2 cellular contexts compared by ENCODE assay signal in the genomic region with DNA sequence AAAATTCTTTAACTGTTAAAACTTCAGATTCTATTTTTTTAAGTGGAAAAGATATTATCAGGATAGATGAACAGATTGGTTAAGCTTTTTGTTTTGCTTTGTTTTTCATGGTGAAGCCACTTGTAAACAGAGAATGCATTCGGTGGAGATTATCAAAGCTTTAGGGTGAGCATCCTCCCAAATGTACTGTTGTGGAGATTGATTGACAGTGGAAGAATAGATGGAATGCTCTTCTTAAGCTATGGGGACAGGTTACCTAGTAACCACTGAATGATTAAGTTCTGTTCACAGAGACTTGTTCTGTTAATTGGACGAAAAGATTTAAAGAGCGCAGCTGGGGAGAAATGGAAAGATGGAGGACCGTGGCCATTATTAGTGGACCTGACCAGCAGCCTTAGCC.
TF ChIP-seq lines count a peak whose summit lies in the region.

No MANE protein-coding gene starts in this region.

TF ChIP-seq in GM23338, 12 proteins besides CTCF, POLR2A, EP300 and RAD21 (continues in another document):
- TF ChIP-seq JUNB (IDR thresholded peaks at IDR 0.05; ENCODE audit: unreplicated experiment) (no peak), EZH2 (IDR thresholded peaks at IDR 0.05; ENCODE audit: low read depth, unreplicated experiment) (no peak), CREB1 (CRISPR knock-in tag; IDR thresholded peaks at IDR 0.05; ENCODE audit: low read depth) (no peak), STAT1 (IDR thresholded peaks at IDR 0.05; ENCODE audit: unreplicated experiment) (no peak), EZH2phosphoT487 (IDR thresholded peaks at IDR 0.05; ENCODE audit: unreplicated experiment) (no peak), NANOG (IDR thresholded peaks at IDR 0.05; ENCODE audit: borderline replicate concordance) (no peak), ZNF114 (CRISPR knock-in tag; IDR thresholded peaks at IDR 0.05) (no peak)
- TF ChIP-seq, protein P1, sequence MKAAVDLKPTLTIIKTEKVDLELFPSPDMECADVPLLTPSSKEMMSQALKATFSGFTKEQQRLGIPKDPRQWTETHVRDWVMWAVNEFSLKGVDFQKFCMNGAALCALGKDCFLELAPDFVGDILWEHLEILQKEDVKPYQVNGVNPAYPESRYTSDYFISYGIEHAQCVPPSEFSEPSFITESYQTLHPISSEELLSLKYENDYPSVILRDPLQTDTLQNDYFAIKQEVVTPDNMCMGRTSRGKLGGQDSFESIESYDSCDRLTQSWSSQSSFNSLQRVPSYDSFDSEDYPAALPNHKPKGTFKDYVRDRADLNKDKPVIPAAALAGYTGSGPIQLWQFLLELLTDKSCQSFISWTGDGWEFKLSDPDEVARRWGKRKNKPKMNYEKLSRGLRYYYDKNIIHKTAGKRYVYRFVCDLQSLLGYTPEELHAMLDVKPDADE (IDR thresholded peaks at IDR 0.05), result no peak
- TF ChIP-seq, protein P2, sequence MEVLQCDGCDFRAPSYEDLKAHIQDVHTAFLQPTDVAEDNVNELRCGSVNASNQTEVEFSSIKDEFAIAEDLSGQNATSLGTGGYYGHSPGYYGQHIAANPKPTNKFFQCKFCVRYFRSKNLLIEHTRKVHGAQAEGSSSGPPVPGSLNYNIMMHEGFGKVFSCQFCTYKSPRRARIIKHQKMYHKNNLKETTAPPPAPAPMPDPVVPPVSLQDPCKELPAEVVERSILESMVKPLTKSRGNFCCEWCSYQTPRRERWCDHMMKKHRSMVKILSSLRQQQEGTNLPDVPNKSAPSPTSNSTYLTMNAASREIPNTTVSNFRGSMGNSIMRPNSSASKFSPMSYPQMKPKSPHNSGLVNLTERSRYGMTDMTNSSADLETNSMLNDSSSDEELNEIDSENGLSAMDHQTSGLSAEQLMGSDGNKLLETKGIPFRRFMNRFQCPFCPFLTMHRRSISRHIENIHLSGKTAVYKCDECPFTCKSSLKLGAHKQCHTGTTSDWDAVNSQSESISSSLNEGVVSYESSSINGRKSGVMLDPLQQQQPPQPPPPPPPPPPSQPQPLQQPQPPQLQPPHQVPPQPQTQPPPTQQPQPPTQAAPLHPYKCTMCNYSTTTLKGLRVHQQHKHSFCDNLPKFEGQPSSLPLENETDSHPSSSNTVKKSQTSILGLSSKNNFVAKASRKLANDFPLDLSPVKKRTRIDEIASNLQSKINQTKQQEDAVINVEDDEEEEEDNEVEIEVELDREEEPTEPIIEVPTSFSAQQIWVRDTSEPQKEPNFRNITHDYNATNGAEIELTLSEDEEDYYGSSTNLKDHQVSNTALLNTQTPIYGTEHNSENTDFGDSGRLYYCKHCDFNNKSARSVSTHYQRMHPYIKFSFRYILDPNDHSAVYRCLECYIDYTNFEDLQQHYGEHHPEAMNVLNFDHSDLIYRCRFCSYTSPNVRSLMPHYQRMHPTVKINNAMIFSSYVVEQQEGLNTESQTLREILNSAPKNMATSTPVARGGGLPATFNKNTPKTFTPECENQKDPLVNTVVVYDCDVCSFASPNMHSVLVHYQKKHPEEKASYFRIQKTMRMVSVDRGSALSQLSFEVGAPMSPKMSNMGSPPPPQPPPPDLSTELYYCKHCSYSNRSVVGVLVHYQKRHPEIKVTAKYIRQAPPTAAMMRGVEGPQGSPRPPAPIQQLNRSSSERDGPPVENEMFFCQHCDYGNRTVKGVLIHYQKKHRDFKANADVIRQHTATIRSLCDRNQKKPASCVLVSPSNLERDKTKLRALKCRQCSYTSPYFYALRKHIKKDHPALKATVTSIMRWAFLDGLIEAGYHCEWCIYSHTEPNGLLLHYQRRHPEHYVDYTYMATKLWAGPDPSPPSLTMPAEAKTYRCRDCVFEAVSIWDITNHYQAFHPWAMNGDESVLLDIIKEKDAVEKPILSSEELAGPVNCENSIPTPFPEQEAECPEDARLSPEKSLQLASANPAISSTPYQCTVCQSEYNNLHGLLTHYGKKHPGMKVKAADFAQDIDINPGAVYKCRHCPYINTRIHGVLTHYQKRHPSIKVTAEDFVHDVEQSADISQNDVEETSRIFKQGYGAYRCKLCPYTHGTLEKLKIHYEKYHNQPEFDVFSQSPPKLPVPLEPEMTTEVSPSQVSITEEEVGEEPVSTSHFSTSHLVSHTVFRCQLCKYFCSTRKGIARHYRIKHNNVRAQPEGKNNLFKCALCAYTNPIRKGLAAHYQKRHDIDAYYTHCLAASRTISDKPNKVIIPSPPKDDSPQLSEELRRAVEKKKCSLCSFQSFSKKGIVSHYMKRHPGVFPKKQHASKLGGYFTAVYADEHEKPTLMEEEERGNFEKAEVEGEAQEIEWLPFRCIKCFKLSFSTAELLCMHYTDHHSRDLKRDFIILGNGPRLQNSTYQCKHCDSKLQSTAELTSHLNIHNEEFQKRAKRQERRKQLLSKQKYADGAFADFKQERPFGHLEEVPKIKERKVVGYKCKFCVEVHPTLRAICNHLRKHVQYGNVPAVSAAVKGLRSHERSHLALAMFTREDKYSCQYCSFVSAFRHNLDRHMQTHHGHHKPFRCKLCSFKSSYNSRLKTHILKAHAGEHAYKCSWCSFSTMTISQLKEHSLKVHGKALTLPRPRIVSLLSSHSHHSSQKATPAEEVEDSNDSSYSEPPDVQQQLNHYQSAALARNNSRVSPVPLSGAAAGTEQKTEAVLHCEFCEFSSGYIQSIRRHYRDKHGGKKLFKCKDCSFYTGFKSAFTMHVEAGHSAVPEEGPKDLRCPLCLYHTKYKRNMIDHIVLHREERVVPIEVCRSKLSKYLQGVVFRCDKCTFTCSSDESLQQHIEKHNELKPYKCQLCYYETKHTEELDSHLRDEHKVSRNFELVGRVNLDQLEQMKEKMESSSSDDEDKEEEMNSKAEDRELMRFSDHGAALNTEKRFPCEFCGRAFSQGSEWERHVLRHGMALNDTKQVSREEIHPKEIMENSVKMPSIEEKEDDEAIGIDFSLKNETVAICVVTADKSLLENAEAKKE (CRISPR knock-in tag; IDR thresholded peaks at IDR 0.05), result no peak
- TF ChIP-seq, protein P3, sequence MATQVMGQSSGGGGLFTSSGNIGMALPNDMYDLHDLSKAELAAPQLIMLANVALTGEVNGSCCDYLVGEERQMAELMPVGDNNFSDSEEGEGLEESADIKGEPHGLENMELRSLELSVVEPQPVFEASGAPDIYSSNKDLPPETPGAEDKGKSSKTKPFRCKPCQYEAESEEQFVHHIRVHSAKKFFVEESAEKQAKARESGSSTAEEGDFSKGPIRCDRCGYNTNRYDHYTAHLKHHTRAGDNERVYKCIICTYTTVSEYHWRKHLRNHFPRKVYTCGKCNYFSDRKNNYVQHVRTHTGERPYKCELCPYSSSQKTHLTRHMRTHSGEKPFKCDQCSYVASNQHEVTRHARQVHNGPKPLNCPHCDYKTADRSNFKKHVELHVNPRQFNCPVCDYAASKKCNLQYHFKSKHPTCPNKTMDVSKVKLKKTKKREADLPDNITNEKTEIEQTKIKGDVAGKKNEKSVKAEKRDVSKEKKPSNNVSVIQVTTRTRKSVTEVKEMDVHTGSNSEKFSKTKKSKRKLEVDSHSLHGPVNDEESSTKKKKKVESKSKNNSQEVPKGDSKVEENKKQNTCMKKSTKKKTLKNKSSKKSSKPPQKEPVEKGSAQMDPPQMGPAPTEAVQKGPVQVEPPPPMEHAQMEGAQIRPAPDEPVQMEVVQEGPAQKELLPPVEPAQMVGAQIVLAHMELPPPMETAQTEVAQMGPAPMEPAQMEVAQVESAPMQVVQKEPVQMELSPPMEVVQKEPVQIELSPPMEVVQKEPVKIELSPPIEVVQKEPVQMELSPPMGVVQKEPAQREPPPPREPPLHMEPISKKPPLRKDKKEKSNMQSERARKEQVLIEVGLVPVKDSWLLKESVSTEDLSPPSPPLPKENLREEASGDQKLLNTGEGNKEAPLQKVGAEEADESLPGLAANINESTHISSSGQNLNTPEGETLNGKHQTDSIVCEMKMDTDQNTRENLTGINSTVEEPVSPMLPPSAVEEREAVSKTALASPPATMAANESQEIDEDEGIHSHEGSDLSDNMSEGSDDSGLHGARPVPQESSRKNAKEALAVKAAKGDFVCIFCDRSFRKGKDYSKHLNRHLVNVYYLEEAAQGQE (IDR thresholded peaks at IDR 0.05; ENCODE audit: unreplicated experiment), result no peak

TF ChIP-seq in H1, 55 proteins besides CTCF, POLR2A, EP300 and RAD21:
- TF ChIP-seq BRCA1 (IDR thresholded peaks at IDR 0.05; ENCODE audit: low read depth, low read length), result no peak
- TF ChIP-seq, protein P4, sequence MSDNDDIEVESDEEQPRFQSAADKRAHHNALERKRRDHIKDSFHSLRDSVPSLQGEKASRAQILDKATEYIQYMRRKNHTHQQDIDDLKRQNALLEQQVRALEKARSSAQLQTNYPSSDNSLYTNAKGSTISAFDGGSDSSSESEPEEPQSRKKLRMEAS (IDR thresholded peaks at IDR 0.05), result no peak
- no peak for TF ChIP-seq KDM5A (IDR thresholded peaks at IDR 0.05; ENCODE audit: low read length)
- TF ChIP-seq RNF2 (IDR thresholded peaks at IDR 0.05; ENCODE audit: borderline replicate concordance, low read depth, low read length, missing control alignments, poor library complexity, severe bottlenecking), result no peak
- TF ChIP-seq, protein P5, sequence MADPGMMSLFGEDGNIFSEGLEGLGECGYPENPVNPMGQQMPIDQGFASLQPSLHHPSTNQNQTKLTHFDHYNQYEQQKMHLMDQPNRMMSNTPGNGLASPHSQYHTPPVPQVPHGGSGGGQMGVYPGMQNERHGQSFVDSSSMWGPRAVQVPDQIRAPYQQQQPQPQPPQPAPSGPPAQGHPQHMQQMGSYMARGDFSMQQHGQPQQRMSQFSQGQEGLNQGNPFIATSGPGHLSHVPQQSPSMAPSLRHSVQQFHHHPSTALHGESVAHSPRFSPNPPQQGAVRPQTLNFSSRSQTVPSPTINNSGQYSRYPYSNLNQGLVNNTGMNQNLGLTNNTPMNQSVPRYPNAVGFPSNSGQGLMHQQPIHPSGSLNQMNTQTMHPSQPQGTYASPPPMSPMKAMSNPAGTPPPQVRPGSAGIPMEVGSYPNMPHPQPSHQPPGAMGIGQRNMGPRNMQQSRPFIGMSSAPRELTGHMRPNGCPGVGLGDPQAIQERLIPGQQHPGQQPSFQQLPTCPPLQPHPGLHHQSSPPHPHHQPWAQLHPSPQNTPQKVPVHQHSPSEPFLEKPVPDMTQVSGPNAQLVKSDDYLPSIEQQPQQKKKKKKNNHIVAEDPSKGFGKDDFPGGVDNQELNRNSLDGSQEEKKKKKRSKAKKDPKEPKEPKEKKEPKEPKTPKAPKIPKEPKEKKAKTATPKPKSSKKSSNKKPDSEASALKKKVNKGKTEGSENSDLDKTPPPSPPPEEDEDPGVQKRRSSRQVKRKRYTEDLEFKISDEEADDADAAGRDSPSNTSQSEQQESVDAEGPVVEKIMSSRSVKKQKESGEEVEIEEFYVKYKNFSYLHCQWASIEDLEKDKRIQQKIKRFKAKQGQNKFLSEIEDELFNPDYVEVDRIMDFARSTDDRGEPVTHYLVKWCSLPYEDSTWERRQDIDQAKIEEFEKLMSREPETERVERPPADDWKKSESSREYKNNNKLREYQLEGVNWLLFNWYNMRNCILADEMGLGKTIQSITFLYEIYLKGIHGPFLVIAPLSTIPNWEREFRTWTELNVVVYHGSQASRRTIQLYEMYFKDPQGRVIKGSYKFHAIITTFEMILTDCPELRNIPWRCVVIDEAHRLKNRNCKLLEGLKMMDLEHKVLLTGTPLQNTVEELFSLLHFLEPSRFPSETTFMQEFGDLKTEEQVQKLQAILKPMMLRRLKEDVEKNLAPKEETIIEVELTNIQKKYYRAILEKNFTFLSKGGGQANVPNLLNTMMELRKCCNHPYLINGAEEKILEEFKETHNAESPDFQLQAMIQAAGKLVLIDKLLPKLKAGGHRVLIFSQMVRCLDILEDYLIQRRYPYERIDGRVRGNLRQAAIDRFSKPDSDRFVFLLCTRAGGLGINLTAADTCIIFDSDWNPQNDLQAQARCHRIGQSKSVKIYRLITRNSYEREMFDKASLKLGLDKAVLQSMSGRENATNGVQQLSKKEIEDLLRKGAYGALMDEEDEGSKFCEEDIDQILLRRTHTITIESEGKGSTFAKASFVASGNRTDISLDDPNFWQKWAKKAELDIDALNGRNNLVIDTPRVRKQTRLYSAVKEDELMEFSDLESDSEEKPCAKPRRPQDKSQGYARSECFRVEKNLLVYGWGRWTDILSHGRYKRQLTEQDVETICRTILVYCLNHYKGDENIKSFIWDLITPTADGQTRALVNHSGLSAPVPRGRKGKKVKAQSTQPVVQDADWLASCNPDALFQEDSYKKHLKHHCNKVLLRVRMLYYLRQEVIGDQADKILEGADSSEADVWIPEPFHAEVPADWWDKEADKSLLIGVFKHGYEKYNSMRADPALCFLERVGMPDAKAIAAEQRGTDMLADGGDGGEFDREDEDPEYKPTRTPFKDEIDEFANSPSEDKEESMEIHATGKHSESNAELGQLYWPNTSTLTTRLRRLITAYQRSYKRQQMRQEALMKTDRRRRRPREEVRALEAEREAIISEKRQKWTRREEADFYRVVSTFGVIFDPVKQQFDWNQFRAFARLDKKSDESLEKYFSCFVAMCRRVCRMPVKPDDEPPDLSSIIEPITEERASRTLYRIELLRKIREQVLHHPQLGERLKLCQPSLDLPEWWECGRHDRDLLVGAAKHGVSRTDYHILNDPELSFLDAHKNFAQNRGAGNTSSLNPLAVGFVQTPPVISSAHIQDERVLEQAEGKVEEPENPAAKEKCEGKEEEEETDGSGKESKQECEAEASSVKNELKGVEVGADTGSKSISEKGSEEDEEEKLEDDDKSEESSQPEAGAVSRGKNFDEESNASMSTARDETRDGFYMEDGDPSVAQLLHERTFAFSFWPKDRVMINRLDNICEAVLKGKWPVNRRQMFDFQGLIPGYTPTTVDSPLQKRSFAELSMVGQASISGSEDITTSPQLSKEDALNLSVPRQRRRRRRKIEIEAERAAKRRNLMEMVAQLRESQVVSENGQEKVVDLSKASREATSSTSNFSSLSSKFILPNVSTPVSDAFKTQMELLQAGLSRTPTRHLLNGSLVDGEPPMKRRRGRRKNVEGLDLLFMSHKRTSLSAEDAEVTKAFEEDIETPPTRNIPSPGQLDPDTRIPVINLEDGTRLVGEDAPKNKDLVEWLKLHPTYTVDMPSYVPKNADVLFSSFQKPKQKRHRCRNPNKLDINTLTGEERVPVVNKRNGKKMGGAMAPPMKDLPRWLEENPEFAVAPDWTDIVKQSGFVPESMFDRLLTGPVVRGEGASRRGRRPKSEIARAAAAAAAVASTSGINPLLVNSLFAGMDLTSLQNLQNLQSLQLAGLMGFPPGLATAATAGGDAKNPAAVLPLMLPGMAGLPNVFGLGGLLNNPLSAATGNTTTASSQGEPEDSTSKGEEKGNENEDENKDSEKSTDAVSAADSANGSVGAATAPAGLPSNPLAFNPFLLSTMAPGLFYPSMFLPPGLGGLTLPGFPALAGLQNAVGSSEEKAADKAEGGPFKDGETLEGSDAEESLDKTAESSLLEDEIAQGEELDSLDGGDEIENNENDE (IDR thresholded peaks at IDR 0.05; ENCODE audit: insufficient replicate concordance, low read length), result no peak
- no peak for TF ChIP-seq BCL11A (IDR thresholded peaks at IDR 0.05; ENCODE audit: low read depth in 2 of 2, low read length in 2 of 2)
- no peak for TF ChIP-seq TBP (IDR thresholded peaks at IDR 0.05; ENCODE audit: low read depth, low read length)
